ENCODE assay signal across 13 cellular contexts in the genomic region with DNA sequence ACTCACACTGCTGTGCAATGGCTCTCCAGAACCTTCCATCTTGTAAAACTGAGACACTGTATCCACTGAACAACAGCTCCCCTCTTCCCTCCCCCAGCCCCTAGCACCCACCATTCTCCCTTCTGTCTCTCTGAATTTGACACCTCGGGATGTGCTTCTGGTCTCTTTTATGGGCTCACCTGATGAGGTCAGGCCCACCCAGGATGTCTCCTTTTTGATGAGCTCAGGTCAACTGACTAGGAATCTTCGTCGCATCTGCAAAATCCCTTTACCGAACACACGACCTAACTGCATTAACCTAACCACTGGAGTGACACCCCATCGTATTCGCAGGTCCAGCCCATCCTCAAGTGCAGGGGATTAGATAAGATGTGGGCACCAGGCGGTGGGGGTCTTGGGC.
DNase-seq lines count a peak whose midpoint lies in the region; ATAC-seq and TF ChIP-seq lines count a peak whose summit lies in the region.
"Had no signal": no experiment of that assay in that cellular context is flagged by ENCODE, and none has a peak within 500 bp of the region (broad histone marks: within the 10 kb centered on the region; RNA-seq: fewer than 3 reads in every experiment).

No MANE protein-coding gene starts in this region.

- POLR2A ChIA-PET in OCI-LY7 (lab: Charles Lee), result interaction anchor here (0.5 to 1.8 kb wide), 3 partner anchors 11 to 152 kb away, joined by 3 to 9 read pairs (median 5); a partner anchor contains a TSS

- H3K4me2 ChIP-seq in OCI-LY7 (ENCODE audit: low read length), result no peak overlapping the region

- peak overlapping the region; percentile 70 to 99 (median 98) for H3K27ac Mint-ChIP-seq in CD14-positive monocyte
- H3K27ac Mint-ChIP-seq in stimulated activated memory B cell treated with anti-CD40 and anti-IgM and Interleukin-4, amounts not matched to agents 10 μg/mL and 1 μg/mL and 100 μg/mL, for 72 hours, result peak overlapping the region; percentile 93
- H3K27ac Mint-ChIP-seq: activated T-cell treated with anti-CD3 and anti-CD28 coated beads, Interleukin-2, amount 50 U/mL, for 72 hours had no signal

- peaks cover 25% of the 10 kb centered on the region for H3K36me3 ChIP-seq in OCI-LY7 (ENCODE audit: insufficient read depth, low read length)

- CTCF ChIA-PET in OCI-LY7 (lab: Charles Lee; ENCODE audit: unreplicated experiment), result no interaction called here

- peaks cover 81% of the 10 kb centered on the region for H3K4me1 ChIP-seq in OCI-LY7 (ENCODE audit: insufficient read depth, low read length, poor library complexity, severe bottlenecking)

- no peaks in the 10 kb centered on the region for H3K9me2 ChIP-seq in OCI-LY7 (ENCODE audit: insufficient read depth, low read length)

- peaks cover 27 to 29% of the 10 kb centered on the region in 2 donors for H3K36me3 Mint-ChIP-seq in CD14-positive monocyte
- H3K36me3 Mint-ChIP-seq in stimulated activated memory B cell treated with anti-CD40 and anti-IgM and Interleukin-4, amounts not matched to agents 10 μg/mL and 1 μg/mL and 100 μg/mL, for 72 hours, result peaks cover 23% of the 10 kb centered on the region

- ATAC-seq in stimulated activated memory B cell treated with anti-CD40 and anti-IgM and Interleukin-4, amounts not matched to agents 10 μg/mL and 1 μg/mL and 100 μg/mL, for 72 hours, result no peak
- ATAC-seq in HG03108 (IDR thresholded peaks at IDR 0.05; ENCODE audit: unreplicated experiment) (no peak), GM21447 (IDR thresholded peaks at IDR 0.05; ENCODE audit: unreplicated experiment) (no peak)
- ATAC-seq: left cardiac atrium had no signal

- H3K4me3 Mint-ChIP-seq in CD14-positive monocyte, result no peak overlapping the region
- no peak overlapping the region for H3K4me3 Mint-ChIP-seq in stimulated activated memory B cell treated with anti-CD40 and anti-IgM and Interleukin-4, amounts not matched to agents 10 μg/mL and 1 μg/mL and 100 μg/mL, for 72 hours
- H3K4me3 Mint-ChIP-seq: activated T-cell treated with anti-CD3 and anti-CD28 coated beads, Interleukin-2, amount 50 U/mL, for 72 hours had no signal

- intact Hi-C loops in CD14-positive monocyte (cut with micrococcal nuclease), result loop anchor here in 1 of 2 donors (5.0 kb wide), 1 partner anchor 81 kb away; no protein-coding TSS in a partner anchor
- intact Hi-C loops in OCI-LY7 (cut with micrococcal nuclease; ENCODE audit: unreplicated experiment), result loop anchor here (5.0 to 10.0 kb wide), 2 partner anchors 296 to 534 kb away; a partner anchor contains a TSS

- peaks cover 31% of the 10 kb centered on the region for H3K9me3 ChIP-seq in OCI-LY7 (ENCODE audit: low read length)

- H3K9me3 Mint-ChIP-seq in CD14-positive monocyte, result peaks cover 12 to 34% (median 20%) of the 10 kb centered on the region in 7 donors
- peaks cover 6% of the 10 kb centered on the region for H3K9me3 Mint-ChIP-seq in stimulated activated memory B cell treated with anti-CD40 and anti-IgM and Interleukin-4, amounts not matched to agents 10 μg/mL and 1 μg/mL and 100 μg/mL, for 72 hours

- no peaks in the 10 kb centered on the region for H4K20me1 ChIP-seq in OCI-LY7 (ENCODE audit: insufficient read depth, low read length)

- no peak overlapping the region for H3K4me3 ChIP-seq in OCI-LY7 (ENCODE audit: low read depth, low read length, poor library complexity, severe bottlenecking)

- no peak overlapping the region for H2AFZ ChIP-seq in OCI-LY7 (ENCODE audit: low read length)

- BruUV-seq in OCI-LY7 (replicated peaks; lab: Mats Ljungman, UMichigan), result no TSS peak

- no peaks in the 10 kb centered on the region for H3K79me2 ChIP-seq in OCI-LY7 (ENCODE audit: insufficient read depth, low read depth, low read length)

- peaks cover 78% of the 10 kb centered on the region for H3K4me1 Mint-ChIP-seq in CD14-positive monocyte
- H3K4me1 Mint-ChIP-seq in stimulated activated memory B cell treated with anti-CD40 and anti-IgM and Interleukin-4, amounts not matched to agents 10 μg/mL and 1 μg/mL and 100 μg/mL, for 72 hours, result peaks cover 95% of the 10 kb centered on the region

- H3K27ac ChIP-seq in OCI-LY7 (ENCODE audit: low read depth, low read length, poor library complexity, severe bottlenecking), result peak overlapping the region; percentile 93
- H3K27ac ChIP-seq in epithelial cell of prostate, result peak overlapping the region; percentile 93

- DNase-seq in CD14-positive monocyte (ENCODE audit: low spot score), result no peak
- DNase-seq in OCI-LY7 (ENCODE audit: low spot score), result no peak
- no peak for DNase-seq in epithelial cell of prostate (ENCODE audit: low read depth, low spot score)
- DNase-seq in AG08395 (ENCODE audit: low spot score), result no peak
- DNase-seq in NOMO-1 treated with DMSO at 0.1 percent for 48 hours (lab: John Stamatoyannopoulos, UW; ENCODE audit: unreplicated experiment), result no peak
- DNase-seq: activated CD4-positive, alpha-beta T cell treated with anti-CD3 and anti-CD28 coated beads, Interleukin-2, amount 50 U/mL, for 4 hours; activated T-cell treated with anti-CD3 and anti-CD28 coated beads, Interleukin-2, amount 50 U/mL, for 72 hours; left cardiac atrium; NCI-H1694; NCI-H510A had no signal

- no peak for TF ChIP-seq CTCF in CD14-positive monocyte (IDR thresholded peaks at IDR 0.05)
- TF ChIP-seq CTCF in OCI-LY7 (conservative IDR thresholded peaks at IDR 0.05; ENCODE audit: low read length), result no peak

- peaks cover 0 to 15% (median 2%) of the 10 kb centered on the region in 3 donors for H3K27me3 Mint-ChIP-seq in CD14-positive monocyte (ENCODE audit: low read depth in 3 of 3)
- no peaks in the 10 kb centered on the region for H3K27me3 Mint-ChIP-seq in stimulated activated memory B cell treated with anti-CD40 and anti-IgM and Interleukin-4, amounts not matched to agents 10 μg/mL and 1 μg/mL and 100 μg/mL, for 72 hours
